ENCODE assay signal across 12 cellular contexts in the genomic region with DNA sequence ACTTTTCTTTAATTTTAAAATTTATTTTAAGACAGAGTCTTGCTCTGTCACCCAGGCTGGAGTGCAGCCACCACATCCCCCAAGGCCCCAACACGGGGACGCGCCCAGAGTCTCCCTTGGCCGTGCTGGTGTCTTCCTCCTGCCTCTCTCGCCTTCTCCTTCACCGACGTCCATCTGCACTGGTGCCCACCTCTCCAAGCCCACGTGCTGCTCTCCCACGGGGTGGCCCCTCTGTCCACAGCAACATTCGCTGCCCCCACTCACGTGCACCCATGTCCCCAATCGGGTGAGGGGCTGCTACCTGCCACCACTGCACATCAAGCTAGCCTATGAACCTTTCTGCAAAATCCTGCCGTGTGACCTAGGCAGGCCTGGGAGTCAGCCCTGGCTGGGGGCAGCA. TPM values are rescaled to one million over a fixed set of nuclear protein-coding genes. Genes with fewer than 3 reads are reported as not detected.
A peak's percentile ranks its signal among the peaks of the same experiment; 100 is the strongest.
DNase-seq lines count a peak whose midpoint lies in the region; ATAC-seq and TF ChIP-seq lines count a peak whose summit lies in the region.
"Had no signal": no experiment of that assay in that cellular context is flagged by ENCODE, and none has a peak within 500 bp of the region (broad histone marks: within the 10 kb centered on the region; RNA-seq: fewer than 3 reads in every experiment).

No MANE protein-coding gene starts in this region.

- peaks cover 26 to 70% (median 53%) of the 10 kb centered on the region in 4 donors for H3K36me3 ChIP-seq in stomach

- H3K27ac Mint-ChIP-seq in activated T-helper 2 cell treated with anti-CD3 and anti-CD28 coated beads, Interferon-gamma antibody, Interleukin-2, Interleukin-4, amounts not matched to agents 10 μg/mL and 5 μg/mL and 100 μg/mL, durations not matched to agents 14 hours and 24 hours and 36 hours, result peak overlapping the region; percentile 83
- peak overlapping the region in 2 of 6 donors; percentile 78 to 88 for H3K27ac Mint-ChIP-seq in immature natural killer cell
- H3K27ac Mint-ChIP-seq in Calu3 (ENCODE audit: unreplicated experiment), result no peak overlapping the region

- no peak for ATAC-seq in activated T-cell treated with anti-CD3 and anti-CD28 coated beads, Interleukin-2, amount 50 U/mL, for 4 hours
- ATAC-seq in sciatic nerve, result no peak

- H3K27me3 ChIP-seq in stomach, result no peaks in the 10 kb centered on the region

- DNase-seq in activated T-cell treated with anti-CD3 and anti-CD28 coated beads, Interleukin-2, amount 50 U/mL, for 4 hours, result no peak
- no peak for DNase-seq in activated T-cell treated with anti-CD3 and anti-CD28 coated beads for 4 hours
- DNase-seq in activated T-helper 2 cell treated with anti-CD3 and anti-CD28 coated beads, Interferon-gamma antibody, Interleukin-2, Interleukin-4, amounts not matched to agents 10 μg/mL and 5 μg/mL and 100 μg/mL, durations not matched to agents 14 hours and 24 hours and 36 hours (ENCODE audit: low spot score), result no peak
- no peak for DNase-seq in immature natural killer cell
- DNase-seq in stomach, result no peak
- DNase-seq in Calu3, result no peak
- no peak for DNase-seq in sciatic nerve (ENCODE audit: low spot score)
- DNase-seq in NCI-H1930 (lab: John Stamatoyannopoulos, UW), result no peak
- DNase-seq: cerebellar nuclear complex, NCI-H1105 treated with DMSO at 0.1 percent for 48 hours, NCI-H510A had no signal

- peaks cover 23% of the 10 kb centered on the region for H3K36me3 Mint-ChIP-seq in activated T-cell treated with anti-CD3 and anti-CD28 coated beads, Interleukin-2, amount 50 U/mL, for 4 hours (ENCODE audit: insufficient read depth)
- peaks cover 50% of the 10 kb centered on the region for H3K36me3 Mint-ChIP-seq in activated T-helper 2 cell treated with anti-CD3 and anti-CD28 coated beads, Interferon-gamma antibody, Interleukin-2, Interleukin-4, amounts not matched to agents 10 μg/mL and 5 μg/mL and 100 μg/mL, durations not matched to agents 14 hours and 24 hours and 36 hours (ENCODE audit: low read depth)
- H3K36me3 Mint-ChIP-seq in immature natural killer cell, result no peaks in the 10 kb centered on the region
- H3K36me3 Mint-ChIP-seq in Calu3 (ENCODE audit: insufficient read depth, unreplicated experiment), result no peaks in the 10 kb centered on the region

- intact Hi-C loops in activated T-helper 2 cell treated with anti-CD3 and anti-CD28 coated beads, Interferon-gamma antibody, Interleukin-2, Interleukin-4, amounts not matched to agents 10 μg/mL and 5 μg/mL and 100 μg/mL, durations not matched to agents 14 hours and 24 hours and 36 hours (cut with micrococcal nuclease), result loop anchor here (10.0 kb wide), 1 partner anchor 168 kb away; a partner anchor contains a TSS
- intact Hi-C loops in stomach (cut with DNase I; ENCODE audit: low total_unique reads) (no loop called here), Calu3 (cut with micrococcal nuclease; ENCODE audit: unreplicated experiment) (no loop called here), sciatic nerve (cut with DNase I) (no loop called here)

- 72 to 85% (median 81%) methylated on average over 13 of the region's 13 CpGs for WGBS in stomach, 5 donors

- TF ChIP-seq CTCF in stomach (IDR thresholded peaks at IDR 0.05) (no peak), Calu3 (IDR thresholded peaks at IDR 0.05; ENCODE audit: unreplicated experiment) (no peak)

- peak overlapping the region; percentile 98 for H3K4me3 Mint-ChIP-seq in activated T-cell treated with anti-CD3 and anti-CD28 coated beads, Interleukin-2, amount 50 U/mL, for 4 hours
- peak overlapping the region; percentile 94 for H3K4me3 Mint-ChIP-seq in activated T-helper 2 cell treated with anti-CD3 and anti-CD28 coated beads, Interferon-gamma antibody, Interleukin-2, Interleukin-4, amounts not matched to agents 10 μg/mL and 5 μg/mL and 100 μg/mL, durations not matched to agents 14 hours and 24 hours and 36 hours (ENCODE audit: low read depth)
- H3K4me3 Mint-ChIP-seq in immature natural killer cell, result peak overlapping the region in 4 of 5 donors; percentile 35 to 73 (median 50)
- H3K4me3 Mint-ChIP-seq in Calu3 (ENCODE audit: low read depth, unreplicated experiment), result no peak overlapping the region

- H3K4me1 ChIP-seq in stomach, result peaks cover 18 to 69% (median 51%) of the 10 kb centered on the region in 4 donors

- H3K4me3 ChIP-seq in stomach, result peak overlapping the region; percentile 52 to 55 (median 54)

- no peak for TF ChIP-seq POLR2A in stomach (IDR thresholded peaks at IDR 0.05)

- H3K27ac ChIP-seq in stomach, result peak overlapping the region in 4 of 5 donors; percentile 44 to 91 (median 90)

- BruUV-seq in Calu3 (replicated peaks; lab: Mats Ljungman, UMichigan), result no TSS peak

- TF ChIP-seq EP300 in stomach (IDR thresholded peaks at IDR 0.05), result no peak

- CTCF ChIA-PET in Calu3 (lab: Charles Lee), result no interaction called here

- H3K4me1 Mint-ChIP-seq in activated T-cell treated with anti-CD3 and anti-CD28 coated beads, Interleukin-2, amount 50 U/mL, for 4 hours (ENCODE audit: low read depth), result peaks cover 54% of the 10 kb centered on the region
- H3K4me1 Mint-ChIP-seq in activated T-helper 2 cell treated with anti-CD3 and anti-CD28 coated beads, Interferon-gamma antibody, Interleukin-2, Interleukin-4, amounts not matched to agents 10 μg/mL and 5 μg/mL and 100 μg/mL, durations not matched to agents 14 hours and 24 hours and 36 hours (ENCODE audit: low read depth), result peaks cover 31% of the 10 kb centered on the region
- H3K4me1 Mint-ChIP-seq in immature natural killer cell, result peaks cover 39 to 55% of the 10 kb centered on the region in 2 donors
- H3K4me1 Mint-ChIP-seq in Calu3 (ENCODE audit: low read depth, unreplicated experiment), result no peaks in the 10 kb centered on the region

- no peaks in the 10 kb centered on the region for H3K9me3 Mint-ChIP-seq in activated T-cell treated with anti-CD3 and anti-CD28 coated beads, Interleukin-2, amount 50 U/mL, for 4 hours
- H3K9me3 Mint-ChIP-seq in activated T-helper 2 cell treated with anti-CD3 and anti-CD28 coated beads, Interferon-gamma antibody, Interleukin-2, Interleukin-4, amounts not matched to agents 10 μg/mL and 5 μg/mL and 100 μg/mL, durations not matched to agents 14 hours and 24 hours and 36 hours, result no peaks in the 10 kb centered on the region
- H3K9me3 Mint-ChIP-seq in immature natural killer cell, result no peaks in the 10 kb centered on the region
- no peaks in the 10 kb centered on the region for H3K9me3 Mint-ChIP-seq in Calu3 (ENCODE audit: low read depth, unreplicated experiment)

- no peaks in the 10 kb centered on the region for H3K27me3 Mint-ChIP-seq in activated T-cell treated with anti-CD3 and anti-CD28 coated beads, Interleukin-2, amount 50 U/mL, for 4 hours (ENCODE audit: low read depth)
- no peaks in the 10 kb centered on the region for H3K27me3 Mint-ChIP-seq in activated T-helper 2 cell treated with anti-CD3 and anti-CD28 coated beads, Interferon-gamma antibody, Interleukin-2, Interleukin-4, amounts not matched to agents 10 μg/mL and 5 μg/mL and 100 μg/mL, durations not matched to agents 14 hours and 24 hours and 36 hours (ENCODE audit: low read depth)
- H3K27me3 Mint-ChIP-seq in immature natural killer cell (ENCODE audit: low read depth in 3 of 3) (peaks cover 0 to 2% (median 0%) of the 10 kb centered on the region in 3 donors), Calu3 (ENCODE audit: unreplicated experiment) (no peaks in the 10 kb centered on the region)

- H3K9me3 ChIP-seq in stomach, result no peaks in the 10 kb centered on the region

RNA-seq across cellular contexts. Expression of a gene that starts 3.1 kb away (rescaled TPM):
- total RNA-seq in activated T-cell treated with anti-CD3 and anti-CD28 coated beads, Interleukin-2, amount 50 U/mL, for 4 hours, result 10 to 100 TPM; 11.7 to 16.7 (median 16.2) TPM
- 17.2 and 17.8 TPM in 2 replicates for total RNA-seq in activated T-helper 2 cell treated with anti-CD3 and anti-CD28 coated beads, Interferon-gamma antibody, Interleukin-2, Interleukin-4, amounts not matched to agents 10 μg/mL and 5 μg/mL and 100 μg/mL, durations not matched to agents 14 hours and 24 hours and 36 hours
- 10 to 100 TPM; 23.0 to 41.0 (median 38.3) TPM for polyA plus RNA-seq in immature natural killer cell
- total RNA-seq in stomach, result 10 to 100 TPM in 3 of 5 donors, 1 to 10 TPM in 2; 2.7 to 45.8 (median 15.2) TPM
- polyA plus RNA-seq in stomach, result 10 to 100 TPM; 10.2 to 20.5 (median 19.9) TPM
- total RNA-seq in Calu3 (2022), result not detected in 2 replicates
- total RNA-seq in sciatic nerve, result 20.4 TPM

RNA-seq across cellular contexts. Expression of a gene that starts 43.4 kb away (rescaled TPM):
- total RNA-seq in activated T-cell treated with anti-CD3 and anti-CD28 coated beads, Interleukin-2, amount 50 U/mL, for 4 hours, result 100 to 1,000 TPM; 103 to 131 (median 121) TPM
- 72.6 and 74.8 TPM in 2 replicates for total RNA-seq in activated T-helper 2 cell treated with anti-CD3 and anti-CD28 coated beads, Interferon-gamma antibody, Interleukin-2, Interleukin-4, amounts not matched to agents 10 μg/mL and 5 μg/mL and 100 μg/mL, durations not matched to agents 14 hours and 24 hours and 36 hours
- 10 to 100 TPM; 12.0 to 16.4 (median 12.3) TPM for polyA plus RNA-seq in immature natural killer cell
- 100 to 1,000 TPM in 2 of 5 donors, 10 to 100 TPM in 3; 23.5 to 107 (median 29.8) TPM for total RNA-seq in stomach
- 10 to 100 TPM; 12.4 to 53.6 (median 34.4) TPM for polyA plus RNA-seq in stomach
- total RNA-seq in Calu3 (2022), result 84.9 and 85.4 TPM in 2 replicates
- 27.9 TPM for total RNA-seq in sciatic nerve

RNA-seq across cellular contexts. Expression of a gene that starts 47.9 kb away (rescaled TPM):
- total RNA-seq in activated T-cell treated with anti-CD3 and anti-CD28 coated beads, Interleukin-2, amount 50 U/mL, for 4 hours, result under 1 TPM in 1 of 3 donors, not detected in 2; 0.28 TPM
- total RNA-seq in activated T-helper 2 cell treated with anti-CD3 and anti-CD28 coated beads, Interferon-gamma antibody, Interleukin-2, Interleukin-4, amounts not matched to agents 10 μg/mL and 5 μg/mL and 100 μg/mL, durations not matched to agents 14 hours and 24 hours and 36 hours, result not detected in 2 replicates
- polyA plus RNA-seq in immature natural killer cell (not detected), stomach (not detected)
- total RNA-seq in stomach (not detected), Calu3 (2022) (not detected in 2 replicates), sciatic nerve (not detected)
- polyA plus RNA-seq: AG04450 had no signal
